In genomic region chr12:108193493-108193892, GRCh38 we compare ENCODE assay signal across 13 cellular contexts.
"Had no signal": no experiment of that assay in that cellular context is flagged by ENCODE, and none has a peak within 500 bp of the region (broad histone marks: within the 10 kb centered on the region; RNA-seq: fewer than 3 reads in every experiment).

No MANE protein-coding gene starts in this region.

- H3K9me3 ChIP-seq: MG63 had no signal

- DNase-seq: MG63, MV-4-11, NCI-H1092, NCI-H1417 treated with DMSO at 0.1 percent for 48 hours, NCI-H1436, NCI-H1436 treated with DMSO at 0.1 percent for 48 hours, NCI-H187 treated with DMSO at 0.1 percent for 48 hours, NCI-H2029 treated with DMSO at 0.1 percent for 48 hours, NCI-H2081 treated with DMSO at 0.1 percent for 48 hours, NCI-H2107, NCI-H2171, NCI-H226, NCI-H510A had no signal

- H3K36me3 ChIP-seq: MG63 had no signal

- H3K27me3 ChIP-seq: MG63 had no signal

- H3K4me3 ChIP-seq: MG63 had no signal
